In genomic region chr22:30868663-30869385, GRCh38 we compare ENCODE assay signal across 11 cellular contexts.
DNase-seq lines count a peak whose midpoint lies in the region; ATAC-seq, FAIRE-seq and TF ChIP-seq lines count a peak whose summit lies in the region.
"Had no signal": no experiment of that assay in that cellular context is flagged by ENCODE, and none has a peak within 500 bp of the region (broad histone marks: within the 10 kb centered on the region; RNA-seq: fewer than 3 reads in every experiment).

No MANE protein-coding gene starts in this region.

- no peak for FAIRE-seq in GM12891 (lab: Jason Lieb, UNC)

- no peak overlapping the region for H3K27ac Mint-ChIP-seq in CD8-positive, alpha-beta T cell

- H3K36me3 Mint-ChIP-seq in CD8-positive, alpha-beta T cell: no peaks in the 10 kb centered on the region

- H3K4me3 ChIP-seq in dorsolateral prefrontal cortex (no peak overlapping the region), osteoblast (ENCODE audit: insufficient read depth, low read length) (no peak overlapping the region)
- no peak overlapping the region for H3K4me3 ChIP-seq in CD8-positive, alpha-beta T cell (ENCODE audit: low read depth, low read length)
- H3K4me3 ChIP-seq: upper lobe of left lung had no signal

- ATAC-seq in CD8-positive, alpha-beta T cell: no peak

- H3K9me3 ChIP-seq in osteoblast (ENCODE audit: low read depth, low read length): no peaks in the 10 kb centered on the region
- no peaks in the 10 kb centered on the region for H3K9me3 ChIP-seq in CD8-positive, alpha-beta T cell (ENCODE audit: low read length)
- H3K9me3 ChIP-seq: upper lobe of left lung had no signal

- no peaks in the 10 kb centered on the region for H4K20me1 ChIP-seq in osteoblast (ENCODE audit: insufficient read depth, low read length)

- no peak for TF ChIP-seq CTCF in dorsolateral prefrontal cortex (IDR thresholded peaks at IDR 0.05 in 54 of 56, conservative IDR thresholded peaks at IDR 0.05 in 2 of 56; ENCODE audit: low read depth in 1 of 56, partially characterized antibody in 56 of 56)
- TF ChIP-seq CTCF in osteoblast (IDR thresholded peaks at IDR 0.05; ENCODE audit: extremely low read depth, low read depth, low read length): no peak
- no peak for TF ChIP-seq CTCF in CD8-positive, alpha-beta T cell (IDR thresholded peaks at IDR 0.05)

- H3K4me2 ChIP-seq in osteoblast (ENCODE audit: insufficient read depth, low read length): no peak overlapping the region

- H3K4me1 ChIP-seq in osteoblast (ENCODE audit: insufficient read depth, low read length): peaks cover 7% of the 10 kb centered on the region
- no peaks in the 10 kb centered on the region for H3K4me1 ChIP-seq in CD8-positive, alpha-beta T cell (ENCODE audit: insufficient read depth, low read length)
- H3K4me1 ChIP-seq: upper lobe of left lung had no signal

- H3K27me3 Mint-ChIP-seq in CD8-positive, alpha-beta T cell (ENCODE audit: low read depth): no peaks in the 10 kb centered on the region

- no peaks in the 10 kb centered on the region for H3K79me2 ChIP-seq in osteoblast (ENCODE audit: insufficient read depth, low read length)

- peak; percentile 12 for DNase-seq in GM12891 (ENCODE audit: insufficient read length, low spot score)
- DNase-seq in NCI-H1105 (lab: John Stamatoyannopoulos, UW): peak; percentile 50
- peak; percentile 6 to 79 (median 56) for DNase-seq in dorsolateral prefrontal cortex
- peak; percentile 95 for DNase-seq in osteoblast (ENCODE audit: insufficient read length, low spot score, missing footprints)
- no peak for DNase-seq in OCI-M1 (lab: John Stamatoyannopoulos, UW)
- DNase-seq in activated naive CD4-positive, alpha-beta T cell (lab: John Stamatoyannopoulos, UW): no peak
- no peak for DNase-seq in NCI-H446 (lab: John Stamatoyannopoulos, UW)
- no peak for DNase-seq in CD8-positive, alpha-beta T cell
- DNase-seq: DMS53, MV-4-11, upper lobe of left lung had no signal

- POLR2A ChIA-PET in CD8-positive, alpha-beta T cell (lab: Charles Lee): no interaction called here

- no peak overlapping the region for H3K4me3 Mint-ChIP-seq in CD8-positive, alpha-beta T cell

- no peak for TF ChIP-seq POLR2A in GM12891 (IDR thresholded peaks at IDR 0.05; ENCODE audit: low read depth, low read length)

- H3K9me3 Mint-ChIP-seq in CD8-positive, alpha-beta T cell: no peaks in the 10 kb centered on the region

- CTCF ChIA-PET in CD8-positive, alpha-beta T cell (lab: Charles Lee): no interaction called here

- no peaks in the 10 kb centered on the region for H3K4me1 Mint-ChIP-seq in CD8-positive, alpha-beta T cell (ENCODE audit: low read depth)

- H3K27ac ChIP-seq in dorsolateral prefrontal cortex (peak overlapping the region in 56 of 59 donors; percentile 4 to 83 (median 60)), osteoblast (ENCODE audit: low read depth, low read length) (peak overlapping the region; percentile 51)
- H3K27ac ChIP-seq in CD8-positive, alpha-beta T cell (ENCODE audit: low read depth, low read length): no peak overlapping the region
- H3K27ac ChIP-seq: upper lobe of left lung had no signal

- H3K27me3 ChIP-seq in dorsolateral prefrontal cortex (no peaks in the 10 kb centered on the region), osteoblast (ENCODE audit: insufficient read depth, low read length) (no peaks in the 10 kb centered on the region)
- no peaks in the 10 kb centered on the region for H3K27me3 ChIP-seq in CD8-positive, alpha-beta T cell (ENCODE audit: insufficient read depth, low read length)
- H3K27me3 ChIP-seq: upper lobe of left lung had no signal

- intact Hi-C loops in dorsolateral prefrontal cortex (cut with DNase I): no loop called here
- intact Hi-C loops in CD8-positive, alpha-beta T cell (cut with DNase I, micrococcal nuclease): no loop called here

- peak overlapping the region; percentile 10 for H2AFZ ChIP-seq in osteoblast (ENCODE audit: low read length)

- H3K36me3 ChIP-seq in osteoblast (ENCODE audit: insufficient read depth, low read length): no peaks in the 10 kb centered on the region
- no peaks in the 10 kb centered on the region for H3K36me3 ChIP-seq in CD8-positive, alpha-beta T cell (ENCODE audit: insufficient read depth, low read length)
- H3K36me3 ChIP-seq: upper lobe of left lung had no signal

TF ChIP-seq in GM12891, 5 proteins besides CTCF, POLR2A, EP300 and RAD21:
- TF ChIP-seq POU2F2 (IDR thresholded peaks at IDR 0.05; ENCODE audit: low read depth, low read length): no peak
- no peak for TF ChIP-seq TAF1 (IDR thresholded peaks at IDR 0.05; ENCODE audit: low read depth, low read length)
- TF ChIP-seq POLR2AphosphoS5 (IDR thresholded peaks at IDR 0.05; ENCODE audit: low read depth, low read length): no peak
- no peak for TF ChIP-seq SPI1 (IDR thresholded peaks at IDR 0.05; ENCODE audit: low read depth, low read length)
- TF ChIP-seq PAX5 (IDR thresholded peaks at IDR 0.05; ENCODE audit: insufficient read depth, low read length, severe bottlenecking): no peak

Comparison
In these comparisons a context has a peak if more than half of its experiments do, and no peak if none do; other contexts are left out.
1. DNase-seq: peak in GM12891 (single experiment), NCI-H1105 (single experiment), dorsolateral prefrontal cortex (10 of 10) and osteoblast (single experiment); none in OCI-M1 (single experiment), activated naive CD4-positive, alpha-beta T cell (0 of 4), NCI-H446 (0 of 2) and CD8-positive, alpha-beta T cell (0 of 7).